11 cellular contexts compared by ENCODE assay signal in genomic region chr17:29682987-29683386, GRCh38.
A peak's percentile ranks its signal among the peaks of the same experiment; 100 is the strongest.
DNase-seq lines count a peak whose midpoint lies in the region; ATAC-seq and TF ChIP-seq lines count a peak whose summit lies in the region.
"Had no signal": no experiment of that assay in that cellular context is flagged by ENCODE, and none has a peak within 500 bp of the region (broad histone marks: within the 10 kb centered on the region; RNA-seq: fewer than 3 reads in every experiment).

No MANE protein-coding gene starts in this region.

- ATAC-seq in gastroesophageal sphincter (no peak), GM18909 (IDR thresholded peaks at IDR 0.05; ENCODE audit: poor library complexity, unreplicated experiment) (no peak), HG03139 (IDR thresholded peaks at IDR 0.05; ENCODE audit: unreplicated experiment) (no peak)

- TF ChIP-seq EP300 in gastroesophageal sphincter (IDR thresholded peaks at IDR 0.05): no peak

- H3K27ac ChIP-seq in DOHH2 (ENCODE audit: low read depth, low read length): no peak overlapping the region
- peak overlapping the region; percentile 99 for H3K27ac ChIP-seq in SK-N-MC
- peak overlapping the region in 3 of 4 donors; percentile 0 to 49 (median 41) for H3K27ac ChIP-seq in gastroesophageal sphincter

- peak overlapping the region; percentile 68 for H3K9ac ChIP-seq in SK-N-MC (ENCODE audit: insufficient read length)

- no peak for TF ChIP-seq CTCF in DOHH2 (IDR thresholded peaks at IDR 0.05; ENCODE audit: low read depth, low read length, poor library complexity, severe bottlenecking)
- TF ChIP-seq CTCF in gastroesophageal sphincter (IDR thresholded peaks at IDR 0.05): no peak

- peak overlapping the region; percentile 57 for H3K4me2 ChIP-seq in DOHH2 (ENCODE audit: low read length)

- H3K4me1 ChIP-seq in DOHH2 (ENCODE audit: control insufficient read depth, low read length) (peaks cover 24% of the 10 kb centered on the region), gastroesophageal sphincter (peaks cover 10 to 56% (median 12%) of the 10 kb centered on the region in 3 donors)

- H3K36me3 ChIP-seq in DOHH2 (ENCODE audit: control insufficient read depth, low read length) (peaks cover 25% of the 10 kb centered on the region), SK-N-MC (ENCODE audit: insufficient read depth, low read length) (no peaks in the 10 kb centered on the region), gastroesophageal sphincter (peaks cover 0 to 9% of the 10 kb centered on the region in 2 donors)

- H3K27me3 ChIP-seq in DOHH2 (ENCODE audit: control insufficient read depth, low read length): no peaks in the 10 kb centered on the region
- H3K27me3 ChIP-seq in gastroesophageal sphincter: no peaks in the 10 kb centered on the region

- DNase-seq in SK-N-MC (ENCODE audit: low read depth, low spot score): peak; percentile 80
- DNase-seq in pulmonary artery endothelial cell (ENCODE audit: low read depth, low spot score): peak; percentile 71
- no peak for DNase-seq in CD1c-positive myeloid dendritic cell (ENCODE audit: extremely low spot score)
- no peak for DNase-seq in LoVo (ENCODE audit: low spot score)
- DNase-seq: activated CD4-positive, alpha-beta T cell treated with anti-CD3 and anti-CD28 coated beads, Interleukin-2, amount 50 U/mL, for 1 hour; mesenchymal stem cell; NCI-H526 treated with DMSO at 0.1 percent for 48 hours had no signal

- no peaks in the 10 kb centered on the region for H3K9me2 ChIP-seq in DOHH2 (replicated peaks; ENCODE audit: control insufficient read depth, low read length)

- H3K9me3 ChIP-seq in DOHH2 (ENCODE audit: control insufficient read depth, insufficient read depth, low read length) (no peaks in the 10 kb centered on the region), SK-N-MC (ENCODE audit: low read depth, low read length) (no peaks in the 10 kb centered on the region), gastroesophageal sphincter (no peaks in the 10 kb centered on the region)

- H3K79me2 ChIP-seq in DOHH2 (ENCODE audit: control insufficient read depth, low read length): no peaks in the 10 kb centered on the region

- H3K4me3 ChIP-seq in DOHH2 (ENCODE audit: low read length): peak overlapping the region; percentile 37; the same call in 1 of the 2 replicates
- peak overlapping the region; percentile 68 for H3K4me3 ChIP-seq in SK-N-MC
- no peak overlapping the region for H3K4me3 ChIP-seq in gastroesophageal sphincter

- no peak for TF ChIP-seq POLR2A in gastroesophageal sphincter (IDR thresholded peaks at IDR 0.05)

- no peaks in the 10 kb centered on the region for H4K20me1 ChIP-seq in DOHH2 (ENCODE audit: control insufficient read depth, insufficient read depth, low read depth, low read length)

- 67% methylated on average over 3 of the region's 3 CpGs; no CpG with 5 or more reads in 1 of the 2 donors for WGBS in gastroesophageal sphincter (ENCODE audit: low coverage in 1 of 2), 2 donors

- peaks cover 14% of the 10 kb centered on the region for H3F3A ChIP-seq in DOHH2 (ENCODE audit: control insufficient read depth, insufficient read depth)

Comparison
In these comparisons a context has a peak if more than half of its experiments do, and no peak if none do; other contexts are left out.
1. H3K4me3 ChIP-seq: peak in DOHH2 (single experiment) and SK-N-MC (single experiment); none in gastroesophageal sphincter (0 of 2).
2. DNase-seq: peak in SK-N-MC (single experiment) and pulmonary artery endothelial cell (single experiment); none in CD1c-positive myeloid dendritic cell (single experiment) and LoVo (single experiment).